In genomic region chr7:16644157-16644556, GRCh38 we compare ENCODE assay signal across 8 cellular contexts. TPM values are rescaled to one million over a fixed set of nuclear protein-coding genes. Genes with fewer than 3 reads are reported as not detected.
DNase-seq lines count a peak whose midpoint lies in the region; ATAC-seq and TF ChIP-seq lines count a peak whose summit lies in the region.

No MANE protein-coding gene starts in this region.

- ATAC-seq in heart right ventricle = no peak
- ATAC-seq in Right ventricle myocardium inferior = no peak
- ATAC-seq in GM18520 (IDR thresholded peaks at IDR 0.05; ENCODE audit: unreplicated experiment) = no peak
- no peak for ATAC-seq in GM18858 (IDR thresholded peaks at IDR 0.05; ENCODE audit: unreplicated experiment)

- peaks cover 6 to 76% (median 48%) of the 10 kb centered on the region in 9 donors for H3K4me1 ChIP-seq in heart right ventricle
- peaks cover 26% of the 10 kb centered on the region for H3K4me1 ChIP-seq in mucosa of stomach (ENCODE audit: control insufficient read depth, insufficient read depth, low read length)
- peaks cover 56% of the 10 kb centered on the region for H3K4me1 ChIP-seq in vagina

- H3K9ac ChIP-seq in mucosa of stomach (ENCODE audit: low read length) = peak overlapping the region; percentile 90

- no peaks in the 10 kb centered on the region for H3K9me3 ChIP-seq in heart right ventricle
- H3K9me3 ChIP-seq in mucosa of stomach (ENCODE audit: control insufficient read depth, low read length) = no peaks in the 10 kb centered on the region
- no peaks in the 10 kb centered on the region for H3K9me3 ChIP-seq in vagina

- peak overlapping the region in 9 of 10 donors; percentile 88 to 98 (median 92) for H3K27ac ChIP-seq in heart right ventricle
- H3K27ac ChIP-seq in vagina = peak overlapping the region; percentile 93

- H3K36me3 ChIP-seq in heart right ventricle = peaks cover 0 to 6% (median 0%) of the 10 kb centered on the region in 9 donors
- no peaks in the 10 kb centered on the region for H3K36me3 ChIP-seq in mucosa of stomach (ENCODE audit: control insufficient read depth, insufficient read depth, low read length)
- H3K36me3 ChIP-seq in vagina = no peaks in the 10 kb centered on the region

- no peaks in the 10 kb centered on the region for H3K27me3 ChIP-seq in heart right ventricle
- H3K27me3 ChIP-seq in mucosa of stomach (ENCODE audit: control insufficient read depth, insufficient read depth, low read length) = no peaks in the 10 kb centered on the region
- H3K27me3 ChIP-seq in vagina = no peaks in the 10 kb centered on the region

- no peak for DNase-seq in heart right ventricle
- DNase-seq in Right ventricle myocardium inferior (ENCODE audit: missing footprints) = no peak
- no peak for DNase-seq in cardiac fibroblast (ENCODE audit: low read depth in 2 of 2)
- no peak for DNase-seq in vagina (ENCODE audit: extremely low spot score in 2 of 2)
- DNase-seq in COLO829 (ENCODE audit: low spot score) = no peak

- peak overlapping the region; percentile 65 to 96 (median 90) for H3K4me3 ChIP-seq in heart right ventricle
- H3K4me3 ChIP-seq in cardiac fibroblast (replicated peaks in 1 of 2; ENCODE audit: low read depth in 2 of 2, low read length in 2 of 2) = peak overlapping the region; percentile 75 to 77
- peak overlapping the region; percentile 84 for H3K4me3 ChIP-seq in mucosa of stomach (ENCODE audit: low read length)
- H3K4me3 ChIP-seq in vagina = peak overlapping the region; percentile 71 to 95

- intact Hi-C loops in heart right ventricle (cut with DNase I) (loop anchor here in 1 of 10 donors (10.0 kb wide), 1 partner anchor 51 kb away; no protein-coding TSS in a partner anchor), Right ventricle myocardium inferior (cut with DNase I) (loop anchor here (2.0 kb wide), 1 partner anchor 19 kb away; no protein-coding TSS in a partner anchor), vagina (cut with DNase I) (no loop called here)

- TF ChIP-seq CTCF in heart right ventricle (IDR thresholded peaks at IDR 0.05) = no peak
- no peak for TF ChIP-seq CTCF in cardiac fibroblast (IDR thresholded peaks at IDR 0.05; ENCODE audit: low read depth, low read length)
- no peak for TF ChIP-seq CTCF in vagina (IDR thresholded peaks at IDR 0.05)

- 50 to 62% methylated on average over 4 of the region's 4 CpGs for WGBS in heart right ventricle, 2 donors

- TF ChIP-seq POLR2A in vagina (IDR thresholded peaks at IDR 0.05) = no peak

RNA-seq across cellular contexts. Expression of gene ANKMY2, which starts 1.4 kb away (rescaled TPM):
- 10 to 100 TPM; 21.1 to 46.7 (median 35.8) TPM for total RNA-seq in heart right ventricle
- polyA plus RNA-seq in heart right ventricle = 10 to 100 TPM; 10.7 to 13.3 TPM
- 21.9 TPM for total RNA-seq in Right ventricle myocardium inferior
- 13.8 TPM for total RNA-seq in vagina

RNA-seq across cellular contexts. Expression of gene BZW2, which starts 1.8 kb away (rescaled TPM):
- 100 to 1,000 TPM; 231 to 470 (median 351) TPM for total RNA-seq in heart right ventricle
- polyA plus RNA-seq in heart right ventricle = 100 to 1,000 TPM; 147 to 177 TPM
- total RNA-seq in Right ventricle myocardium inferior = 369 TPM
- total RNA-seq in vagina = 61.4 TPM
